8 cellular contexts compared by ENCODE assay signal in the genomic region with DNA sequence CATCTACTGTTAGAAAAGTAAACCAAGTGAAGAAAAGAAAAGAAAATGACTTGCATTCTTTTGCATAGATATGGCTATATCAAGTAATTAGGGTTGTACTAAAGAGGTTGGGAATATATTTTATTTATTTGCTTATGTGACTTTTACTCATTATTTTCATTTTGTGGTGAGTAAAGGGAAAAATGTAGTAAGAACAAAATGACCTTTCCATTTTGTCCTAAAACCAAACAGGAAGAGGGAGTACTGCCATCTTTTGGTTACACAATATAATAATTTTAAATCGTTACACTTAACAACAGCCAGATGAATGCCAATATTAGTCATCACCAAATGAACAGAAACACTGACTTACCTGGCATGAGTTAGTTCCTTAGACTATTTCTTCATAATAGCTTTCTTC. TPM values are rescaled to one million over a fixed set of nuclear protein-coding genes. Genes with fewer than 3 reads are reported as not detected.
DNase-seq lines count a peak whose midpoint lies in the region; ATAC-seq and TF ChIP-seq lines count a peak whose summit lies in the region.

No MANE protein-coding gene starts in this region.

- H3K27me3 Mint-ChIP-seq in activated T-helper 2 cell treated with anti-CD3 and anti-CD28 coated beads, Interferon-gamma antibody, Interleukin-2, Interleukin-4, amounts not matched to agents 10 μg/mL and 5 μg/mL and 100 μg/mL, durations not matched to agents 14 hours and 24 hours and 36 hours (ENCODE audit: low read depth), result no peaks in the 10 kb centered on the region

- no peak overlapping the region for H3K4me3 Mint-ChIP-seq in activated T-helper 2 cell treated with anti-CD3 and anti-CD28 coated beads, Interferon-gamma antibody, Interleukin-2, Interleukin-4, amounts not matched to agents 10 μg/mL and 5 μg/mL and 100 μg/mL, durations not matched to agents 14 hours and 24 hours and 36 hours (ENCODE audit: low read depth)

- intact Hi-C loops in stomach (cut with DNase I; ENCODE audit: low total_unique reads), result no loop called here
- intact Hi-C loops in activated T-helper 2 cell treated with anti-CD3 and anti-CD28 coated beads, Interferon-gamma antibody, Interleukin-2, Interleukin-4, amounts not matched to agents 10 μg/mL and 5 μg/mL and 100 μg/mL, durations not matched to agents 14 hours and 24 hours and 36 hours (cut with micrococcal nuclease), result loop anchor here (2.0 kb wide), 1 partner anchor 38 kb away; no protein-coding TSS in a partner anchor

- peaks cover 23% of the 10 kb centered on the region for H3K9me3 Mint-ChIP-seq in activated T-helper 2 cell treated with anti-CD3 and anti-CD28 coated beads, Interferon-gamma antibody, Interleukin-2, Interleukin-4, amounts not matched to agents 10 μg/mL and 5 μg/mL and 100 μg/mL, durations not matched to agents 14 hours and 24 hours and 36 hours

- no peak overlapping the region for H3K4me3 ChIP-seq in stomach

- no peak overlapping the region for H3K27ac Mint-ChIP-seq in activated T-helper 2 cell treated with anti-CD3 and anti-CD28 coated beads, Interferon-gamma antibody, Interleukin-2, Interleukin-4, amounts not matched to agents 10 μg/mL and 5 μg/mL and 100 μg/mL, durations not matched to agents 14 hours and 24 hours and 36 hours

- TF ChIP-seq EP300 in stomach (IDR thresholded peaks at IDR 0.05), result no peak

- WGBS in stomach, 5 donors, result 0 to 5% (median 0%) methylated on average over 1 of the region's 1 CpG

- peaks cover 6% of the 10 kb centered on the region for H3K36me3 Mint-ChIP-seq in activated T-helper 2 cell treated with anti-CD3 and anti-CD28 coated beads, Interferon-gamma antibody, Interleukin-2, Interleukin-4, amounts not matched to agents 10 μg/mL and 5 μg/mL and 100 μg/mL, durations not matched to agents 14 hours and 24 hours and 36 hours (ENCODE audit: low read depth)

- H3K36me3 ChIP-seq in stomach, result no peaks in the 10 kb centered on the region

- no peaks in the 10 kb centered on the region for H3K27me3 ChIP-seq in stomach

- H3K9me3 ChIP-seq in stomach, result peaks cover 2 to 21% (median 8%) of the 10 kb centered on the region in 4 donors

- peak overlapping the region in 2 of 5 donors; percentile 43 for H3K27ac ChIP-seq in stomach

- TF ChIP-seq CTCF in stomach (IDR thresholded peaks at IDR 0.05), result no peak

- peak; percentile 71 for ATAC-seq in GM21619 (IDR thresholded peaks at IDR 0.05; ENCODE audit: unreplicated experiment)
- no peak for ATAC-seq in GM19452 (IDR thresholded peaks at IDR 0.05; ENCODE audit: unreplicated experiment)

- peaks cover 0 to 14% (median 9%) of the 10 kb centered on the region in 4 donors for H3K4me1 ChIP-seq in stomach

- DNase-seq in AG08395 (ENCODE audit: low spot score) (peak; percentile 76), RPMI7951 (ENCODE audit: low read depth) (peak; percentile 77), foreskin melanocyte (peak; percentile 33), stomach (no peak), nucleus accumbens (lab: John Stamatoyannopoulos, UW) (no peak)
- DNase-seq in activated T-helper 2 cell treated with anti-CD3 and anti-CD28 coated beads, Interferon-gamma antibody, Interleukin-2, Interleukin-4, amounts not matched to agents 10 μg/mL and 5 μg/mL and 100 μg/mL, durations not matched to agents 14 hours and 24 hours and 36 hours (ENCODE audit: low spot score), result no peak

- H3K4me1 Mint-ChIP-seq in activated T-helper 2 cell treated with anti-CD3 and anti-CD28 coated beads, Interferon-gamma antibody, Interleukin-2, Interleukin-4, amounts not matched to agents 10 μg/mL and 5 μg/mL and 100 μg/mL, durations not matched to agents 14 hours and 24 hours and 36 hours (ENCODE audit: low read depth), result peaks cover 7% of the 10 kb centered on the region

- no peak for TF ChIP-seq POLR2A in stomach (IDR thresholded peaks at IDR 0.05)

RNA-seq across cellular contexts. Expression of gene NDUFV2, which starts 47.3 kb away (rescaled TPM):
- total RNA-seq in RPMI7951 (2014; rRNA removed; shearing (Covaris generic)), result 155 and 199 TPM in 2 replicates
- total RNA-seq in stomach, result 100 to 1,000 TPM in 2 of 5 donors, 10 to 100 TPM in 3; 69.4 to 251 (median 98.2) TPM
- polyA plus RNA-seq in stomach, result 100 to 1,000 TPM; 214 to 283 (median 222) TPM
- 329 and 341 TPM in 2 replicates for total RNA-seq in activated T-helper 2 cell treated with anti-CD3 and anti-CD28 coated beads, Interferon-gamma antibody, Interleukin-2, Interleukin-4, amounts not matched to agents 10 μg/mL and 5 μg/mL and 100 μg/mL, durations not matched to agents 14 hours and 24 hours and 36 hours

Comparison
In these comparisons a context has a peak if more than half of its experiments do, and no peak if none do; other contexts are left out.
1. DNase-seq: peak in AG08395 (single experiment), RPMI7951 (single experiment) and foreskin melanocyte (single experiment); none in stomach (single experiment), activated T-helper 2 cell treated with anti-CD3 and anti-CD28 coated beads, Interferon-gamma antibody, Interleukin-2, Interleukin-4, amounts not matched to agents 10 μg/mL and 5 μg/mL and 100 μg/mL, durations not matched to agents 14 hours and 24 hours and 36 hours (single experiment) and nucleus accumbens (0 of 56).